ENCODE assay signal across 12 cellular contexts in the genomic region with DNA sequence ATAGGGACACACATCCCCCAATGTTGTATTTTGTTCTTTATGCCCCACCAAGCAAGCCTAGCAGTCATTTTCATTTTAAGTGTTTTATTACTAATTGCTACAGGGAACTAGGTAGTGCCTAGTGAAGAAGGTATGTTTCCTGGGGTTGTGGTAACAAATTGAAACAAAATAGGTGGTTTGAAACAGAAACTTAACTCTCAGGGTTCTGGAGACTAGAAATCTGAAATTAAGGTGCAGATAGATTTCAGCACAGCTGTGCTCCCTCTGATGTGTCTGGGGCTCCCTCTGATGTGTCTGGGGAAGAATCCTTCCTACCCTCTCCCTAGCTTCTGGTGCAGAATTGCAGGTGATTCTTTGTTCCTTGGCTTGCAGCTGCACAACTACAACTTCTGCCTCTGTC.
DNase-seq lines count a peak whose midpoint lies in the region; ATAC-seq lines count a peak whose summit lies in the region.
"Had no signal": no experiment of that assay in that cellular context is flagged by ENCODE, and none has a peak within 500 bp of the region (broad histone marks: within the 10 kb centered on the region; RNA-seq: fewer than 3 reads in every experiment).

No MANE protein-coding gene starts in this region.

- no peak overlapping the region for H3K4me3 ChIP-seq in Jurkat, Clone E6-1 (ENCODE audit: low read length)
- H3K4me3 ChIP-seq: SJCRH30 had no signal

- ATAC-seq in GM18499 (IDR thresholded peaks at IDR 0.05; ENCODE audit: insufficient read depth, unreplicated experiment): peak; percentile 79
- ATAC-seq in GM19397 (IDR thresholded peaks at IDR 0.05; ENCODE audit: unreplicated experiment): peak; percentile 84
- ATAC-seq in HG02884 (IDR thresholded peaks at IDR 0.05; ENCODE audit: unreplicated experiment): peak; percentile 88

- peak; percentile 78 for DNase-seq in Jurkat, Clone E6-1 (ENCODE audit: low read depth, low spot score)
- DNase-seq in Kasumi-1 (lab: John Stamatoyannopoulos, UW): no peak
- no peak for DNase-seq in NCI-H82 treated with DMSO at 0.1 percent for 48 hours (lab: John Stamatoyannopoulos, UW; ENCODE audit: unreplicated experiment)
- no peak for DNase-seq in NCI-H2029 treated with DMSO at 0.1 percent for 48 hours (lab: John Stamatoyannopoulos, UW)
- DNase-seq in DMS153 (lab: John Stamatoyannopoulos, UW): no peak
- DNase-seq: Caco-2; NCI-H187 treated with DMSO at 0.1 percent for 48 hours; SJCRH30; stimulated activated CD4-positive, alpha-beta T cell treated with anti-CD3 and anti-CD28 coated beads, Interleukin-4, amount 100 ng/mL, for 1 hour had no signal
